8 cellular contexts compared by ENCODE assay signal in the genomic region with DNA sequence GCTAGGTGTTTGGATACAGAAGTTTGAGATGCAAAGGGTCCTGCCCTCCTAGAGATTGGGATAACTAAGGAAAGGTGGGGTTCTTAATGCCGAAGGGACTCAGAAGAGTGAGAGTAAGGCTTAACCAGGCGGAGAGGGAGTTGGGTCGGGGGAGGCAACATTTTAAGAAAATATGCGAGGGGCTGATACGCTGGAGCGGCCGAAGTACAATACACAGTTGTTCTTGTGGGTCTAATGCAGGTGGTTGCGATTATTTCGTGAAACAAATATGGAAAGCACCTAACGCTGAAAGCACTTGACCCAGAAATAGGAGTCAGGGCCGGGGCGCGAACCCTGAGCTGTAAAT. TPM values are rescaled to one million over a fixed set of nuclear protein-coding genes. Genes with fewer than 3 reads are reported as not detected.
A peak's percentile ranks its signal among the peaks of the same experiment; 100 is the strongest.
DNase-seq lines count a peak whose midpoint lies in the region; ATAC-seq, FAIRE-seq and TF ChIP-seq lines count a peak whose summit lies in the region.

No MANE protein-coding gene starts in this region.

- no peaks in the 10 kb centered on the region for H3K9me2 ChIP-seq in MM.1S (replicated peaks; ENCODE audit: insufficient read depth, low read length)

- H3K79me2 ChIP-seq in MM.1S (ENCODE audit: low read length), result peaks cover 44% of the 10 kb centered on the region

- H3F3A ChIP-seq in MM.1S (ENCODE audit: insufficient read depth, low read length), result no peaks in the 10 kb centered on the region

- peak overlapping the region; percentile 97 for H3K27ac Mint-ChIP-seq in endothelial cell (ENCODE audit: unreplicated experiment)

- DNase-seq in left ventricle myocardium inferior, result no peak
- DNase-seq in cardiac septum (ENCODE audit: low spot score), result no peak
- DNase-seq in MM.1S, result no peak
- DNase-seq in endothelial cell (ENCODE audit: low spot score), result no peak
- no peak for DNase-seq in pancreas
- no peak for DNase-seq in dedifferentiated amniotic fluid mesenchymal stem cell (ENCODE audit: extremely low spot score)

- peaks cover 3% of the 10 kb centered on the region for H3K27me3 Mint-ChIP-seq in endothelial cell (ENCODE audit: unreplicated experiment)

- intact Hi-C loops in left ventricle myocardium inferior (cut with micrococcal nuclease) (no loop called here), cardiac septum (cut with DNase I) (loop anchor here (5.0 kb wide), 1 partner anchor 621 kb away; a partner anchor contains a TSS), pancreas (cut with DNase I) (no loop called here)

- H3K9me3 Mint-ChIP-seq in endothelial cell (ENCODE audit: unreplicated experiment), result no peaks in the 10 kb centered on the region

- H3K27me3 ChIP-seq in left ventricle myocardium inferior (ENCODE audit: low read depth) (no peaks in the 10 kb centered on the region), MM.1S (replicated peaks; ENCODE audit: insufficient read depth, low read length) (0 out of 2 replicates have a peak, but pooled peaks cover 4% of the 10 kb centered on the region), pancreas (no peaks in the 10 kb centered on the region)

- H3K9me3 ChIP-seq in left ventricle myocardium inferior (replicated peaks) (no peaks in the 10 kb centered on the region), MM.1S (replicated peaks; ENCODE audit: insufficient read depth, low read length) (no peaks in the 10 kb centered on the region), pancreas (no peaks in the 10 kb centered on the region)

- H2AFZ ChIP-seq in MM.1S (ENCODE audit: low read length), result peak overlapping the region; percentile 99

- ATAC-seq in pancreas (no peak), GM21717 (IDR thresholded peaks at IDR 0.05; ENCODE audit: unreplicated experiment) (no peak), GM18858 (IDR thresholded peaks at IDR 0.05; ENCODE audit: unreplicated experiment) (no peak)

- no peak for FAIRE-seq in pancreas (lab: Jason Lieb, UNC)

- peak overlapping the region; percentile 95 for H3K4me3 Mint-ChIP-seq in endothelial cell (ENCODE audit: unreplicated experiment)

- peak overlapping the region; percentile 84 for H3K9ac ChIP-seq in MM.1S (ENCODE audit: low read length)

- no peaks in the 10 kb centered on the region for H4K20me1 ChIP-seq in MM.1S (ENCODE audit: insufficient read depth, low read length)

- TF ChIP-seq CTCF in left ventricle myocardium inferior (IDR thresholded peaks at IDR 0.05; ENCODE audit: borderline replicate concordance) (no peak), MM.1S (IDR thresholded peaks at IDR 0.05; ENCODE audit: low read length) (no peak), endothelial cell (IDR thresholded peaks at IDR 0.05; ENCODE audit: unreplicated experiment) (no peak), pancreas (IDR thresholded peaks at IDR 0.05) (no peak)

- WGBS in pancreas, 2 donors, result 1 to 3% methylated on average over 13 of the region's 13 CpGs

- H3K36me3 ChIP-seq in left ventricle myocardium inferior, result peaks cover 17% of the 10 kb centered on the region
- H3K36me3 ChIP-seq in MM.1S (replicated peaks; ENCODE audit: insufficient read depth, low read length), result peaks cover 5% of the 10 kb centered on the region; the same call in 1 of the 2 replicates
- no peaks in the 10 kb centered on the region for H3K36me3 ChIP-seq in pancreas

- H3K4me1 ChIP-seq in left ventricle myocardium inferior, result peaks cover 54% of the 10 kb centered on the region
- H3K4me1 ChIP-seq in MM.1S (ENCODE audit: low read length), result peaks cover 15% of the 10 kb centered on the region
- H3K4me1 ChIP-seq in pancreas, result peaks cover 15 to 21% (median 19%) of the 10 kb centered on the region in 3 donors

- peaks cover 3% of the 10 kb centered on the region for H3K36me3 Mint-ChIP-seq in endothelial cell (ENCODE audit: low read depth, unreplicated experiment)

- H3K4me1 Mint-ChIP-seq in endothelial cell (ENCODE audit: unreplicated experiment), result peaks cover 31% of the 10 kb centered on the region

- H3K27ac ChIP-seq in left ventricle myocardium inferior (replicated peaks) (peak overlapping the region; percentile 98), MM.1S (ENCODE audit: low read length) (peak overlapping the region; percentile 62; the same call in 1 of the 2 replicates), pancreas (peak overlapping the region; percentile 79 to 95 (median 86))

- H3K4me3 ChIP-seq in left ventricle myocardium inferior (peak overlapping the region; percentile 95), MM.1S (ENCODE audit: low read length) (peak overlapping the region; percentile 95), pancreas (peak overlapping the region; percentile 53 to 87 (median 56))

- peak overlapping the region; percentile 95 for H3K4me2 ChIP-seq in MM.1S (ENCODE audit: low read depth, low read length)

RNA-seq across cellular contexts. Expression of a gene that starts 0.3 kb away (rescaled TPM):
- total RNA-seq in left ventricle myocardium inferior (390 TPM), cardiac septum (258 TPM), endothelial cell (ENCODE audit: unreplicated experiment) (52.0 TPM), pancreas (10 to 100 TPM; 17.8 to 29.7 (median 26.0) TPM)
- polyA plus RNA-seq in pancreas, result 100 to 1,000 TPM in 1 of 2 donors, 10 to 100 TPM in 1; 29.2 to 120 TPM
